In the genomic region with DNA sequence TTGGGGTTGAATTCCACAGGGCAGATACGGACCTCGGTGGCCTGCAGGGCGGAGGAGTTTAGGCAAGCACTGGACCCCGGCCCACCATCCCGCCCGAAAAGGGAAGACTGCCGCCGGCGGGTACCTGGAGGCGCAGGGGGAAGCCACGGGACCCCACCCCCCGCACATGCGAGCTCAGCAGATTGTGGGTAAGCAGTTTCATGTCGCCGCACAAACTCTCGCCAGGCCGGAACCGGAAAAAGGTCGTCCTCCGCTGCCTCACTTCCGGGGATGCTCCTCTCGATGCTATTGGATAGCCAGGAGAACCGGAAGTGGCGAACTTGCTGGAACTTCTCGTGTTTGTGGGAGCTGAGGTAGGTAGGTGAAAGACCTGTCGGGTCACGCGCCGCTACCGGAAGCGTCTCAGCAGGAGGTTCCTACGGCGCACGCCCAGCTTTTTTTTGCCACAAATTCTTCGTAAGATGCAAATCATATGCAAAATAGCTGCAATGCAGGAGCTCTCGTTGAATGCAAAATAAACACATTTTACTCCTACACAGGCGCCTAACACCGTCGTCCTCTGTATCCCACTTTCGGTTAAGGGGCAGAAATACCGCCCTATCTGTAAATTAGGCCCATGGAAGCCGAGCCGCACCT, we compare ENCODE assay signal across 1 cellular context.
TF ChIP-seq lines count a peak whose summit lies in the region.

TSS of gene TRMT112 (minus strand) at position 235 of the 636 bp plus-strand sequence. CDS start at position 202, 33 bp downstream.

TF ChIP-seq in GM12878, 131 proteins besides CTCF, POLR2A, EP300 and RAD21 (continued from another document and continues in another):
- TF ChIP-seq, protein P1, sequence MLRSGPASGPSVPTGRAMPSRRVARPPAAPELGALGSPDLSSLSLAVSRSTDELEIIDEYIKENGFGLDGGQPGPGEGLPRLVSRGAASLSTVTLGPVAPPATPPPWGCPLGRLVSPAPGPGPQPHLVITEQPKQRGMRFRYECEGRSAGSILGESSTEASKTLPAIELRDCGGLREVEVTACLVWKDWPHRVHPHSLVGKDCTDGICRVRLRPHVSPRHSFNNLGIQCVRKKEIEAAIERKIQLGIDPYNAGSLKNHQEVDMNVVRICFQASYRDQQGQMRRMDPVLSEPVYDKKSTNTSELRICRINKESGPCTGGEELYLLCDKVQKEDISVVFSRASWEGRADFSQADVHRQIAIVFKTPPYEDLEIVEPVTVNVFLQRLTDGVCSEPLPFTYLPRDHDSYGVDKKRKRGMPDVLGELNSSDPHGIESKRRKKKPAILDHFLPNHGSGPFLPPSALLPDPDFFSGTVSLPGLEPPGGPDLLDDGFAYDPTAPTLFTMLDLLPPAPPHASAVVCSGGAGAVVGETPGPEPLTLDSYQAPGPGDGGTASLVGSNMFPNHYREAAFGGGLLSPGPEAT (IDR thresholded peaks at IDR 0.05; ENCODE audit: low read depth) = peak; percentile 55; the same call in 1 of the 2 replicates
- no peak for TF ChIP-seq MYB (IDR thresholded peaks at IDR 0.05; ENCODE audit: borderline replicate concordance, low read depth, low read length)
- TF ChIP-seq YY1 (IDR thresholded peaks at IDR 0.05; ENCODE audit: low read depth, low read length) = peak; percentile 40; the same call in 1 of the 2 replicates
- peak; percentile 35; the same call in 1 of the 2 replicates for TF ChIP-seq ASH2L (IDR thresholded peaks at IDR 0.05; ENCODE audit: borderline replicate concordance, low read depth)
- TF ChIP-seq ZBED1 (IDR thresholded peaks at IDR 0.05; ENCODE audit: borderline replicate concordance) = no peak
- TF ChIP-seq, protein P2, sequence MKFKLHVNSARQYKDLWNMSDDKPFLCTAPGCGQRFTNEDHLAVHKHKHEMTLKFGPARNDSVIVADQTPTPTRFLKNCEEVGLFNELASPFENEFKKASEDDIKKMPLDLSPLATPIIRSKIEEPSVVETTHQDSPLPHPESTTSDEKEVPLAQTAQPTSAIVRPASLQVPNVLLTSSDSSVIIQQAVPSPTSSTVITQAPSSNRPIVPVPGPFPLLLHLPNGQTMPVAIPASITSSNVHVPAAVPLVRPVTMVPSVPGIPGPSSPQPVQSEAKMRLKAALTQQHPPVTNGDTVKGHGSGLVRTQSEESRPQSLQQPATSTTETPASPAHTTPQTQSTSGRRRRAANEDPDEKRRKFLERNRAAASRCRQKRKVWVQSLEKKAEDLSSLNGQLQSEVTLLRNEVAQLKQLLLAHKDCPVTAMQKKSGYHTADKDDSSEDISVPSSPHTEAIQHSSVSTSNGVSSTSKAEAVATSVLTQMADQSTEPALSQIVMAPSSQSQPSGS (IDR thresholded peaks at IDR 0.05; ENCODE audit: low read length) = peak; percentile 39; the same call in 1 of the 2 replicates
- peak; percentile 98 for TF ChIP-seq POU2F2 (IDR thresholded peaks at IDR 0.05; ENCODE audit: borderline replicate concordance, low read depth, low read length)
- TF ChIP-seq HSF1 (IDR thresholded peaks at IDR 0.05; ENCODE audit: low read depth, low read length) = peak; percentile 57; the same call in 1 of the 2 replicates
- no peak; the same call in 1 of the 2 replicates for TF ChIP-seq EED (IDR thresholded peaks at IDR 0.05; ENCODE audit: low read depth)
- TF ChIP-seq TBL1XR1 (IDR thresholded peaks at IDR 0.05; ENCODE audit: low read depth, low read length) = no peak
- peak; percentile 70 for TF ChIP-seq SREBF2 (IDR thresholded peaks at IDR 0.05; ENCODE audit: low read length)
- TF ChIP-seq JUND (IDR thresholded peaks at IDR 0.05; ENCODE audit: low read depth, low read length) = no peak
- peak; percentile 76 for TF ChIP-seq USF1 (IDR thresholded peaks at IDR 0.05; ENCODE audit: borderline replicate concordance, extremely low read length, insufficient read depth, low read depth, low read length)
- TF ChIP-seq RAD51 (IDR thresholded peaks at IDR 0.05) = peak; percentile 93
- TF ChIP-seq MEF2A (IDR thresholded peaks at IDR 0.05; ENCODE audit: insufficient read depth, low read depth, low read length) = 0 out of 2 replicates have a peak, but pooled peaks have one; percentile 3
- peak; percentile 53; the same call in 1 of the 2 replicates for TF ChIP-seq BACH1 (IDR thresholded peaks at IDR 0.05; ENCODE audit: borderline replicate concordance)
- peak; percentile 95 for TF ChIP-seq PML (IDR thresholded peaks at IDR 0.05; ENCODE audit: low read length)
- no peak for TF ChIP-seq ZZZ3 (IDR thresholded peaks at IDR 0.05; ENCODE audit: control insufficient read depth, insufficient read length, low read depth)
- TF ChIP-seq CHD2 (IDR thresholded peaks at IDR 0.05; ENCODE audit: borderline replicate concordance, low read depth, low read length) = peak; percentile 77; the same call in 1 of the 2 replicates
- no peak for TF ChIP-seq SRF (IDR thresholded peaks at IDR 0.05; ENCODE audit: low read depth in 2 of 2, low read length in 2 of 2)
- peak; percentile 74; the same call in 1 of the 2 replicates for TF ChIP-seq POLR2AphosphoS2 (IDR thresholded peaks at IDR 0.05; ENCODE audit: low read depth, low read length)
- TF ChIP-seq RFX5 (IDR thresholded peaks at IDR 0.05; ENCODE audit: low read depth, low read length) = no peak
- TF ChIP-seq SREBF1 (IDR thresholded peaks at IDR 0.05; ENCODE audit: low read length) = no peak
- TF ChIP-seq, protein P3, sequence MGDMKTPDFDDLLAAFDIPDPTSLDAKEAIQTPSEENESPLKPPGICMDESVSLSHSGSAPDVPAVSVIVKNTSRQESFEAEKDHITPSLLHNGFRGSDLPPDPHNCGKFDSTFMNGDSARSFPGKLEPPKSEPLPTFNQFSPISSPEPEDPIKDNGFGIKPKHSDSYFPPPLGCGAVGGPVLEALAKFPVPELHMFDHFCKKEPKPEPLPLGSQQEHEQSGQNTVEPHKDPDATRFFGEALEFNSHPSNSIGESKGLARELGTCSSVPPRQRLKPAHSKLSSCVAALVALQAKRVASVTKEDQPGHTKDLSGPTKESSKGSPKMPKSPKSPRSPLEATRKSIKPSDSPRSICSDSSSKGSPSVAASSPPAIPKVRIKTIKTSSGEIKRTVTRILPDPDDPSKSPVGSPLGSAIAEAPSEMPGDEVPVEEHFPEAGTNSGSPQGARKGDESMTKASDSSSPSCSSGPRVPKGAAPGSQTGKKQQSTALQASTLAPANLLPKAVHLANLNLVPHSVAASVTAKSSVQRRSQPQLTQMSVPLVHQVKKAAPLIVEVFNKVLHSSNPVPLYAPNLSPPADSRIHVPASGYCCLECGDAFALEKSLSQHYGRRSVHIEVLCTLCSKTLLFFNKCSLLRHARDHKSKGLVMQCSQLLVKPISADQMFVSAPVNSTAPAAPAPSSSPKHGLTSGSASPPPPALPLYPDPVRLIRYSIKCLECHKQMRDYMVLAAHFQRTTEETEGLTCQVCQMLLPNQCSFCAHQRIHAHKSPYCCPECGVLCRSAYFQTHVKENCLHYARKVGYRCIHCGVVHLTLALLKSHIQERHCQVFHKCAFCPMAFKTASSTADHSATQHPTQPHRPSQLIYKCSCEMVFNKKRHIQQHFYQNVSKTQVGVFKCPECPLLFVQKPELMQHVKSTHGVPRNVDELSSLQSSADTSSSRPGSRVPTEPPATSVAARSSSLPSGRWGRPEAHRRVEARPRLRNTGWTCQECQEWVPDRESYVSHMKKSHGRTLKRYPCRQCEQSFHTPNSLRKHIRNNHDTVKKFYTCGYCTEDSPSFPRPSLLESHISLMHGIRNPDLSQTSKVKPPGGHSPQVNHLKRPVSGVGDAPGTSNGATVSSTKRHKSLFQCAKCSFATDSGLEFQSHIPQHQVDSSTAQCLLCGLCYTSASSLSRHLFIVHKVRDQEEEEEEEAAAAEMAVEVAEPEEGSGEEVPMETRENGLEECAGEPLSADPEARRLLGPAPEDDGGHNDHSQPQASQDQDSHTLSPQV (IDR thresholded peaks at IDR 0.05) = 0 out of 2 replicates have a peak, but pooled peaks have one; percentile 67
- peak; percentile 87 for TF ChIP-seq E2F8 (IDR thresholded peaks at IDR 0.05; ENCODE audit: low read depth, partially characterized antibody)
- 0 out of 2 replicates have a peak, but pooled peaks have one; percentile 14 for TF ChIP-seq LARP7 (IDR thresholded peaks at IDR 0.05)
- TF ChIP-seq, protein P4, sequence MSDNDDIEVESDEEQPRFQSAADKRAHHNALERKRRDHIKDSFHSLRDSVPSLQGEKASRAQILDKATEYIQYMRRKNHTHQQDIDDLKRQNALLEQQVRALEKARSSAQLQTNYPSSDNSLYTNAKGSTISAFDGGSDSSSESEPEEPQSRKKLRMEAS (IDR thresholded peaks at IDR 0.05; ENCODE audit: low read depth, low read length) = peak; percentile 64
- peak; percentile 98 for TF ChIP-seq GABPA (IDR thresholded peaks at IDR 0.05; ENCODE audit: low read depth)
- peak in 1 of 2 experiments; percentile 27; a peak in 1 of 3 replicates for TF ChIP-seq EGR1 (IDR thresholded peaks at IDR 0.05; ENCODE audit: borderline replicate concordance in 1 of 2, low read depth in 2 of 2, low read length in 2 of 2)
- no peak for TF ChIP-seq BRCA1 (IDR thresholded peaks at IDR 0.05; ENCODE audit: low read depth, low read length)
- no peak for TF ChIP-seq EZH2 (IDR thresholded peaks at IDR 0.05; ENCODE audit: borderline replicate concordance, control insufficient read depth, low read depth, low read length)
- TF ChIP-seq CREM (IDR thresholded peaks at IDR 0.05; ENCODE audit: low read depth) = peak; percentile 88
- TF ChIP-seq MTA2 (IDR thresholded peaks at IDR 0.05; ENCODE audit: low read depth) = peak; percentile 28; the same call in 1 of the 2 replicates
- peak; percentile 94 to 96 for TF ChIP-seq BHLHE40 (IDR thresholded peaks at IDR 0.05; ENCODE audit: borderline replicate concordance in 1 of 2, low read depth in 2 of 2, low read length in 1 of 2)
- no peak for TF ChIP-seq ZNF274 (IDR thresholded peaks at IDR 0.05; ENCODE audit: insufficient read depth, insufficient read length)
- TF ChIP-seq, protein P5, sequence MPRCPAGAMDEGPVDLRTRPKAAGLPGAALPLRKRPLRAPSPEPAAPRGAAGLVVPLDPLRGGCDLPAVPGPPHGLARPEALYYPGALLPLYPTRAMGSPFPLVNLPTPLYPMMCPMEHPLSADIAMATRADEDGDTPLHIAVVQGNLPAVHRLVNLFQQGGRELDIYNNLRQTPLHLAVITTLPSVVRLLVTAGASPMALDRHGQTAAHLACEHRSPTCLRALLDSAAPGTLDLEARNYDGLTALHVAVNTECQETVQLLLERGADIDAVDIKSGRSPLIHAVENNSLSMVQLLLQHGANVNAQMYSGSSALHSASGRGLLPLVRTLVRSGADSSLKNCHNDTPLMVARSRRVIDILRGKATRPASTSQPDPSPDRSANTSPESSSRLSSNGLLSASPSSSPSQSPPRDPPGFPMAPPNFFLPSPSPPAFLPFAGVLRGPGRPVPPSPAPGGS (IDR thresholded peaks at IDR 0.05; ENCODE audit: borderline replicate concordance, insufficient read depth, low read depth, low read length, poor library complexity, severe bottlenecking) = peak; percentile 84
- peak; percentile 65; the same call in 1 of the 2 replicates for TF ChIP-seq HCFC1 (IDR thresholded peaks at IDR 0.05; ENCODE audit: low read length)
- TF ChIP-seq, protein P6, sequence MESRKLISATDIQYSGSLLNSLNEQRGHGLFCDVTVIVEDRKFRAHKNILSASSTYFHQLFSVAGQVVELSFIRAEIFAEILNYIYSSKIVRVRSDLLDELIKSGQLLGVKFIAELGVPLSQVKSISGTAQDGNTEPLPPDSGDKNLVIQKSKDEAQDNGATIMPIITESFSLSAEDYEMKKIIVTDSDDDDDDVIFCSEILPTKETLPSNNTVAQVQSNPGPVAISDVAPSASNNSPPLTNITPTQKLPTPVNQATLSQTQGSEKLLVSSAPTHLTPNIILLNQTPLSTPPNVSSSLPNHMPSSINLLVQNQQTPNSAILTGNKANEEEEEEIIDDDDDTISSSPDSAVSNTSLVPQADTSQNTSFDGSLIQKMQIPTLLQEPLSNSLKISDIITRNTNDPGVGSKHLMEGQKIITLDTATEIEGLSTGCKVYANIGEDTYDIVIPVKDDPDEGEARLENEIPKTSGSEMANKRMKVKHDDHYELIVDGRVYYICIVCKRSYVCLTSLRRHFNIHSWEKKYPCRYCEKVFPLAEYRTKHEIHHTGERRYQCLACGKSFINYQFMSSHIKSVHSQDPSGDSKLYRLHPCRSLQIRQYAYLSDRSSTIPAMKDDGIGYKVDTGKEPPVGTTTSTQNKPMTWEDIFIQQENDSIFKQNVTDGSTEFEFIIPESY (IDR thresholded peaks at IDR 0.05) = no peak
- no peak for TF ChIP-seq ESRRA (IDR thresholded peaks at IDR 0.05; ENCODE audit: low read length)
- TF ChIP-seq SMARCA5 (IDR thresholded peaks at IDR 0.05) = peak; percentile 99
